Comparison of ENCODE assay signal across 8 cellular contexts in the genomic region with DNA sequence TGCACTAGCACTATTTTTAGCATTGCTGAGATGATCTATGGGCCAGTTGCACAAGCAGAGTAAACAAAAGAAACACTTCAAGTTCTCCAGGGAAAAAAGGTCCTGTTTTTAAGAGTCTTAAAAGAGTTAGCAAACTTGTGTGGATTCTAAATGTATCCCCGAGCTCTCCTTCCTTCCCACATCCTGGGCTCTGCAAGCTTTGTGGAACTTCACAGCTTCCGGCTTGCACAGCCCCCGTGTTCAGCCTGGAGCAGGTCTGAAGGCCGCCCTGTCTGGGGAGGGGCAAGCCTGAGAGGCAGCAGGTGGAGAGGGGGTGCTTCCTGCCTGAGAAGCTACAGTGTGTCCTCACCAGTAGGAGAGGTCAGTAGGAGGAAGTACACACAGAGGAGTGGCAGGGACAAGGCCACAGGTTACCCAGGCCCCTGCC. TPM values are rescaled to one million over a fixed set of nuclear protein-coding genes. Genes with fewer than 3 reads are reported as not detected.
DNase-seq lines count a peak whose midpoint lies in the region; ATAC-seq and TF ChIP-seq lines count a peak whose summit lies in the region.

No MANE protein-coding gene starts in this region.

- no peaks in the 10 kb centered on the region for H3K27me3 Mint-ChIP-seq in T-helper 1 cell treated with Interleukin-12 subunit alpha and Interleukin-12 subunit beta and Interleukin-4 antibody, amounts not matched to agents 30 μg/mL and 1 μg/mL, for 36 hours (ENCODE audit: low read depth)

- no TSS peak for BruUV-seq in PC-3 (replicated peaks; lab: Mats Ljungman, UMichigan)
- BruUV-seq in mammary epithelial cell (replicated peaks; lab: Mats Ljungman, UMichigan) = no TSS peak

- H3K4me1 Mint-ChIP-seq in T-helper 1 cell treated with Interleukin-12 subunit alpha and Interleukin-12 subunit beta and Interleukin-4 antibody, amounts not matched to agents 30 μg/mL and 1 μg/mL, for 36 hours (ENCODE audit: low read depth) = peaks cover 47% of the 10 kb centered on the region

- WGBS in mammary epithelial cell (ENCODE audit: low coverage, missing lambda C conversion rate) = 23% methylated on average over 4 of the region's 4 CpGs
- 11 to 13% methylated on average over 4 of the region's 4 CpGs for WGBS in testis, 2 donors

- in situ Hi-C loops in mammary epithelial cell (cut with MboI; ENCODE audit: low sequenced_read_pairs in 2 of 2) = no loop called here

- peaks cover 14% of the 10 kb centered on the region for H3K36me3 Mint-ChIP-seq in T-helper 1 cell treated with Interleukin-12 subunit alpha and Interleukin-12 subunit beta and Interleukin-4 antibody, amounts not matched to agents 30 μg/mL and 1 μg/mL, for 36 hours (ENCODE audit: low read depth)

- H3K27ac Mint-ChIP-seq in T-helper 1 cell treated with Interleukin-12 subunit alpha and Interleukin-12 subunit beta and Interleukin-4 antibody, amounts not matched to agents 30 μg/mL and 1 μg/mL, for 36 hours = peak overlapping the region; percentile 85

- ATAC-seq in HG02970 (IDR thresholded peaks at IDR 0.05; ENCODE audit: low FRiP score, unreplicated experiment) = peak; percentile 48
- peak; percentile 79 for ATAC-seq in PC-3
- ATAC-seq in left lobe of liver = peak; percentile 41
- no peak for ATAC-seq in HG02798 (IDR thresholded peaks at IDR 0.05; ENCODE audit: poor library complexity, unreplicated experiment)

- H3K4me3 ChIP-seq in PC-3 (ENCODE audit: low read length) = 0 out of 2 replicates have a peak overlapping the region, but pooled peaks have one; percentile 24
- H3K4me3 ChIP-seq in mammary epithelial cell (replicated peaks in 1 of 3; ENCODE audit: insufficient read depth in 1 of 3, low read depth in 2 of 3, low read length in 3 of 3) = no peak overlapping the region
- no peak overlapping the region for H3K4me3 ChIP-seq in testis

- H3K9me2 ChIP-seq in PC-3 (replicated peaks; ENCODE audit: low read length) = no peaks in the 10 kb centered on the region

- TF ChIP-seq CTCF in PC-3 (conservative IDR thresholded peaks at IDR 0.05; ENCODE audit: low read depth, low read length) = no peak
- no peak for TF ChIP-seq CTCF in mammary epithelial cell (conservative IDR thresholded peaks at IDR 0.05 in 1 of 2, IDR thresholded peaks at IDR 0.05 in 1 of 2; ENCODE audit: extremely low read depth in 1 of 2, insufficient read depth in 1 of 2, low read depth in 1 of 2, low read length in 2 of 2)
- TF ChIP-seq CTCF in testis (IDR thresholded peaks at IDR 0.05) = no peak

- no peaks in the 10 kb centered on the region for H4K20me1 ChIP-seq in PC-3 (ENCODE audit: low read length)
- H4K20me1 ChIP-seq in mammary epithelial cell (ENCODE audit: insufficient read depth, low read length) = no peaks in the 10 kb centered on the region

- H3K79me2 ChIP-seq in PC-3 (ENCODE audit: low read length) (no peaks in the 10 kb centered on the region), mammary epithelial cell (ENCODE audit: insufficient read depth, low read length) (peaks cover 3% of the 10 kb centered on the region)

- H3K9ac ChIP-seq in PC-3 (ENCODE audit: low read length) (no peak overlapping the region), mammary epithelial cell (ENCODE audit: insufficient read depth, low read length) (no peak overlapping the region)

- DNase-seq in T-helper 1 cell = no peak
- DNase-seq in PC-3 = peak; percentile 40
- DNase-seq in mammary epithelial cell = no peak
- no peak for DNase-seq in left lobe of liver (ENCODE audit: low spot score)
- peak; percentile 48 for DNase-seq in testis

- no peak for TF ChIP-seq POLR2A in testis (IDR thresholded peaks at IDR 0.05)

- no peaks in the 10 kb centered on the region for H3K36me3 ChIP-seq in PC-3 (ENCODE audit: low read depth, low read length)
- H3K36me3 ChIP-seq in mammary epithelial cell (ENCODE audit: insufficient read depth, low read length) = no peaks in the 10 kb centered on the region
- no peaks in the 10 kb centered on the region for H3K36me3 ChIP-seq in testis (ENCODE audit: low read depth, missing control alignments)

- peak overlapping the region; percentile 62 for H3K27ac ChIP-seq in PC-3 (ENCODE audit: low read length)
- no peak overlapping the region for H3K27ac ChIP-seq in mammary epithelial cell (ENCODE audit: insufficient read depth, low read depth, low read length)
- H3K27ac ChIP-seq in testis = peak overlapping the region; percentile 75 to 77

- dilution Hi-C loops in mammary epithelial cell (cut with HindIII; ENCODE audit: low sequenced_read_pairs) = no loop called here

- H3K4me1 ChIP-seq in PC-3 (ENCODE audit: insufficient read depth, low read length) = peaks cover 28% of the 10 kb centered on the region
- peaks cover 33% of the 10 kb centered on the region for H3K4me1 ChIP-seq in mammary epithelial cell (ENCODE audit: insufficient read depth, low read length)
- peaks cover 33% of the 10 kb centered on the region for H3K4me1 ChIP-seq in testis

- intact Hi-C loops in PC-3 (cut with micrococcal nuclease) = no loop called here
- intact Hi-C loops in mammary epithelial cell (cut with micrococcal nuclease) = loop anchor here (5.0 kb wide), 1 partner anchor 34 kb away; no protein-coding TSS in a partner anchor
- intact Hi-C loops in testis (cut with DNase I; ENCODE audit: low total_unique reads) = no loop called here

- no peaks in the 10 kb centered on the region for H3K9me3 Mint-ChIP-seq in T-helper 1 cell treated with Interleukin-12 subunit alpha and Interleukin-12 subunit beta and Interleukin-4 antibody, amounts not matched to agents 30 μg/mL and 1 μg/mL, for 36 hours

- POLR2A ChIA-PET in PC-3 (lab: Charles Lee; ENCODE audit: unreplicated experiment) = interaction anchor here (0.5 kb wide), 1 partner anchor 106 kb away, joined by 3 read pairs; no protein-coding TSS in a partner anchor

- H3F3A ChIP-seq in PC-3 (ENCODE audit: low read length, unreplicated experiment) = no peaks in the 10 kb centered on the region

- H3K4me3 Mint-ChIP-seq in T-helper 1 cell treated with Interleukin-12 subunit alpha and Interleukin-12 subunit beta and Interleukin-4 antibody, amounts not matched to agents 30 μg/mL and 1 μg/mL, for 36 hours = peak overlapping the region; percentile 8

- H3K9me3 ChIP-seq in PC-3 (ENCODE audit: low read length) = no peaks in the 10 kb centered on the region
- no peaks in the 10 kb centered on the region for H3K9me3 ChIP-seq in mammary epithelial cell (replicated peaks; ENCODE audit: insufficient read depth, low read length)
- no peaks in the 10 kb centered on the region for H3K9me3 ChIP-seq in testis

- H2AFZ ChIP-seq in PC-3 (ENCODE audit: low read length) = no peak overlapping the region
- no peak overlapping the region for H2AFZ ChIP-seq in mammary epithelial cell (ENCODE audit: low read depth, low read length)

- CTCF ChIA-PET in PC-3 (lab: Charles Lee) = no interaction called here
- CTCF ChIA-PET in mammary epithelial cell (lab: Charles Lee; ENCODE audit: low non-redundant PET) = interaction anchor here (0.6 kb wide), 1 partner anchor 127 kb away, joined by 33 read pairs; no protein-coding TSS in a partner anchor

- H3K4me2 ChIP-seq in PC-3 (ENCODE audit: low read length) = peak overlapping the region; percentile 42
- H3K4me2 ChIP-seq in mammary epithelial cell (ENCODE audit: insufficient read depth, low read depth, low read length) = peak overlapping the region; percentile 8

- H3K27me3 ChIP-seq in PC-3 (ENCODE audit: low read length) (no peaks in the 10 kb centered on the region), mammary epithelial cell (ENCODE audit: insufficient read depth, low read length) (no peaks in the 10 kb centered on the region), testis (no peaks in the 10 kb centered on the region)

RNA-seq across cellular contexts. Expression of gene SUSD2, which starts 35.1 kb away (rescaled TPM):
- total RNA-seq in PC-3 (2014; rRNA removed) (1.3 and 1.6 TPM in 2 replicates), mammary epithelial cell (1 to 10 TPM; 1.0 to 2.8 TPM), left lobe of liver (1.4 TPM), testis (10 to 100 TPM in 1 of 2 donors, 1 to 10 TPM in 1; 5.7 to 11.9 TPM)
- polyA plus RNA-seq in mammary epithelial cell (0.22 TPM), testis (ENCODE audit: insufficient read depth, low read depth, low replicate concordance) (5.3 TPM)
- polyA minus RNA-seq in mammary epithelial cell = 0.10 TPM

Comparison
In these comparisons a context has a peak if more than half of its experiments do, and no peak if none do; other contexts are left out.
1. DNase-seq: peak in PC-3 (single experiment) and testis (single experiment); none in T-helper 1 cell (0 of 5), mammary epithelial cell (single experiment) and left lobe of liver (single experiment).